8 cellular contexts compared by ENCODE assay signal in the genomic region with DNA sequence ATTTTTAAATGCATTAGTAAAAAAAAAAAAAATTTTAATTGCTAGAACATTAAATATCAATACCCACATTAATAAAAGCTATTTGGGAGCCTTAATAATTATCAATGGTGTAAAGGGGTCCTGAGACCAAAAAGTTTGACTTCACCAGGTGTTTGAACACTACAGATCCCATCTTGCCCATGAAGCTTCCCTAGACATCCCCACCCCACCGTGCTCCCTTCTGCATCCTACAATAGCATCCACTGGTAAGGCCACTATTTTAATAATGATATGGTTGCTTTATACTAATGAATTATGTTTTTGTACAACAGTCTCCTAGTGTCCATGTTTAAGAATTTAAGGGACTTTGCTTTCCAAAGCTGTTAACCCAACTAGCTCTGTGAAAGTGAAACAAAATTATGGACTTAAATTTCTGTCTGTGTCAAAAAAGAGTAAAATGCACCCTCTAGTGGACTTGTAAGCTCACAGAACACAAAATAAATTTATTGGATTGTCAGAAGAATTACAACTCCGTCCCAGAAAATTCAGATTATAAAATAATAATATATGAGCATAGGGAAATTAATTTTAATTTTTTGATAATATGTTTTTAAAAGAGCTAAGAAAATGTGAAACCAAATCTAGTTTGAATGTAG.
DNase-seq lines count a peak whose midpoint lies in the region; FAIRE-seq and TF ChIP-seq lines count a peak whose summit lies in the region.

No MANE protein-coding gene starts in this region.

- DNase-seq in cardiac muscle cell (ENCODE audit: low read depth in 1 of 2, low spot score in 1 of 2) (peak; percentile 36 to 71), right atrium auricular region (ENCODE audit: low spot score) (no peak), MM.1S (peak; percentile 74), astrocyte (ENCODE audit: low read depth) (peak; percentile 23), lung microvascular endothelial cell (ENCODE audit: low read depth in 2 of 2) (peak; percentile 61 to 73), cerebellar nuclear complex (lab: John Stamatoyannopoulos, UW) (no peak), C1 segment of cervical spinal cord (lab: John Stamatoyannopoulos, UW) (no peak)
- DNase-seq in activated effector memory CD4-positive, alpha-beta T cell treated with anti-CD3 and anti-CD28 coated beads, Interleukin-2, amount 50 U/mL, for 16 hours: no peak

- no peaks in the 10 kb centered on the region for H4K20me1 ChIP-seq in MM.1S (ENCODE audit: insufficient read depth, low read length)
- H4K20me1 ChIP-seq in astrocyte (ENCODE audit: insufficient read depth, low read length): peaks cover 19% of the 10 kb centered on the region

- H3K36me3 ChIP-seq in cardiac muscle cell: no peaks in the 10 kb centered on the region
- H3K36me3 ChIP-seq in right atrium auricular region: no peaks in the 10 kb centered on the region
- no peaks in the 10 kb centered on the region for H3K36me3 ChIP-seq in MM.1S (replicated peaks; ENCODE audit: insufficient read depth, low read length)
- H3K36me3 ChIP-seq in astrocyte (ENCODE audit: insufficient read depth, low read length): no peaks in the 10 kb centered on the region

- H3K4me1 ChIP-seq in cardiac muscle cell (ENCODE audit: low read depth) (peaks cover 8% of the 10 kb centered on the region), right atrium auricular region (no peaks in the 10 kb centered on the region), MM.1S (ENCODE audit: low read length) (no peaks in the 10 kb centered on the region), astrocyte (ENCODE audit: insufficient read depth, low read length) (no peaks in the 10 kb centered on the region)

- no peak overlapping the region for H3K27ac Mint-ChIP-seq in astrocyte (ENCODE audit: unreplicated experiment)

- peak; percentile 63 for TF ChIP-seq CTCF in cardiac muscle cell (IDR thresholded peaks at IDR 0.05; ENCODE audit: low read depth, low read length)
- peak in 1 of 2 donors; percentile 62 for TF ChIP-seq CTCF in right atrium auricular region (IDR thresholded peaks at IDR 0.05)
- peak; percentile 57 for TF ChIP-seq CTCF in MM.1S (IDR thresholded peaks at IDR 0.05; ENCODE audit: low read length)
- TF ChIP-seq CTCF in astrocyte (IDR thresholded peaks at IDR 0.05; ENCODE audit: insufficient read depth, low read depth, low read length): peak; percentile 53

- H3K4me3 Mint-ChIP-seq in astrocyte (ENCODE audit: unreplicated experiment): no peak overlapping the region

- H2AFZ ChIP-seq in MM.1S (ENCODE audit: low read length): peak overlapping the region; percentile 69
- H2AFZ ChIP-seq in astrocyte (ENCODE audit: low read depth, low read length): no peak overlapping the region

- no peaks in the 10 kb centered on the region for H3K27me3 ChIP-seq in cardiac muscle cell
- no peaks in the 10 kb centered on the region for H3K27me3 ChIP-seq in right atrium auricular region
- no peaks in the 10 kb centered on the region for H3K27me3 ChIP-seq in MM.1S (replicated peaks; ENCODE audit: insufficient read depth, low read length)
- no peaks in the 10 kb centered on the region for H3K27me3 ChIP-seq in astrocyte (ENCODE audit: insufficient read depth, low read length)

- H3K4me3 ChIP-seq in cardiac muscle cell (no peak overlapping the region), right atrium auricular region (no peak overlapping the region), MM.1S (ENCODE audit: low read length) (peak overlapping the region; percentile 46; the same call in 1 of the 2 replicates), astrocyte (ENCODE audit: insufficient read depth, low read depth, low read length) (no peak overlapping the region)

- H3K9me2 ChIP-seq in MM.1S (replicated peaks; ENCODE audit: insufficient read depth, low read length): no peaks in the 10 kb centered on the region

- peaks cover 2% of the 10 kb centered on the region for H3K4me1 Mint-ChIP-seq in astrocyte (ENCODE audit: low read depth, unreplicated experiment)

- H3K9me3 Mint-ChIP-seq in astrocyte (ENCODE audit: unreplicated experiment): peaks cover 3% of the 10 kb centered on the region

- H3K27ac ChIP-seq in cardiac muscle cell (no peak overlapping the region), right atrium auricular region (no peak overlapping the region), MM.1S (ENCODE audit: low read length) (no peak overlapping the region), astrocyte (ENCODE audit: low read depth, low read length) (no peak overlapping the region)

- no peaks in the 10 kb centered on the region for H3K79me2 ChIP-seq in MM.1S (ENCODE audit: low read length)
- H3K79me2 ChIP-seq in astrocyte (ENCODE audit: insufficient read depth, low read length): no peaks in the 10 kb centered on the region

- no peaks in the 10 kb centered on the region for H3K27me3 Mint-ChIP-seq in astrocyte (ENCODE audit: low read depth, unreplicated experiment)

- H3K4me2 ChIP-seq in MM.1S (ENCODE audit: low read depth, low read length) (peak overlapping the region; percentile 83), astrocyte (ENCODE audit: low read length) (peak overlapping the region; percentile 52)

- H3K9me3 ChIP-seq in cardiac muscle cell (ENCODE audit: low read depth) (no peaks in the 10 kb centered on the region), right atrium auricular region (no peaks in the 10 kb centered on the region), MM.1S (replicated peaks; ENCODE audit: insufficient read depth, low read length) (no peaks in the 10 kb centered on the region), astrocyte (ENCODE audit: insufficient read depth, low read depth, low read length) (no peaks in the 10 kb centered on the region)

- H3F3A ChIP-seq in MM.1S (ENCODE audit: insufficient read depth, low read length): no peaks in the 10 kb centered on the region

- no peak overlapping the region for H3K9ac ChIP-seq in MM.1S (ENCODE audit: low read length)
- H3K9ac ChIP-seq in astrocyte (ENCODE audit: low read length): no peak overlapping the region

- FAIRE-seq in astrocyte (lab: Jason Lieb, UNC): no peak

- H3K36me3 Mint-ChIP-seq in astrocyte (ENCODE audit: low read depth, unreplicated experiment): no peaks in the 10 kb centered on the region

Comparison
In these comparisons a context has a peak if more than half of its experiments do, and no peak if none do; other contexts are left out.
1. DNase-seq: peak in cardiac muscle cell (2 of 2), MM.1S (single experiment), astrocyte (single experiment) and lung microvascular endothelial cell (2 of 2); none in right atrium auricular region (single experiment), activated effector memory CD4-positive, alpha-beta T cell treated with anti-CD3 and anti-CD28 coated beads, Interleukin-2, amount 50 U/mL, for 16 hours (single experiment), cerebellar nuclear complex (0 of 2) and C1 segment of cervical spinal cord (0 of 14).